Comparison of ENCODE assay signal across 9 cellular contexts in the genomic region with DNA sequence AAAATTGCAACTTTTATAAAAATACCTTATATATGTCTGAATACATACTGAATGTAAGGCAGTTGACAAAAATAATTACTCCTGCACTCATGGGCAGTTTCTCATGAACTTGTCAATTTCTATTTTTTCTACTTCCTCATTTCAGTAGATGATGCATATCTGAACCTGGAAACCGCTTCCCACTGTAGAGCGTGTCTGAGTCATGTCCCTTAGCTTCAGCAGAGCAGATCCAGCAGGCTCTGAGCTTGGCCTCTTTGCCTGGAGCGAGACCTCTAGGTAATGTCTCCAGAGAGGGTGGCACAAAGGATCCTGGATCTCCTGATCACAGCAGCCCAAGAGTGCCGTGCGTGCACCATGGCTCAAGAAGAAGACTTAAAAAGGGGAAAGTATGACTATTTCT. TPM values are rescaled to one million over a fixed set of nuclear protein-coding genes. Genes with fewer than 3 reads are reported as not detected.
DNase-seq lines count a peak whose midpoint lies in the region; ATAC-seq and TF ChIP-seq lines count a peak whose summit lies in the region.
"Not testable (repeated sequence)": the region's sequence is repeated elsewhere in the genome, so short reads cannot be mapped to it uniquely, and the experiment has no call there.
"Had no signal": no experiment of that assay in that cellular context is flagged by ENCODE, and none has a peak within 500 bp of the region (broad histone marks: within the 10 kb centered on the region; RNA-seq: fewer than 3 reads in every experiment).

No MANE protein-coding gene starts in this region.

- H3K27ac ChIP-seq in right cardiac atrium (ENCODE audit: low read length): not testable (repeated sequence)

- DNase-seq in ACHN: peak; percentile 3
- DNase-seq in GM20000 (ENCODE audit: low spot score): peak; percentile 29
- peak; percentile 49 for DNase-seq in NOMO-1 treated with DMSO at 0.1 percent for 48 hours (lab: John Stamatoyannopoulos, UW; ENCODE audit: unreplicated experiment)
- DNase-seq in activated CD4-positive, alpha-beta T cell treated with anti-CD3 and anti-CD28 coated beads, Interleukin-2, amount 10 ng/mL, durations not matched to agents 24 days and 14 days: peak; percentile 61
- not testable (repeated sequence) for DNase-seq in right cardiac atrium

- H3K4me3 ChIP-seq in right cardiac atrium (ENCODE audit: low read length): not testable (repeated sequence)

- H3K4me1 ChIP-seq in right cardiac atrium (ENCODE audit: control insufficient read depth, insufficient read depth, low read length): not testable (repeated sequence)

- WGBS in right cardiac atrium: 63% methylated on average over 5 of the region's 5 CpGs

- not testable (repeated sequence) for H3K4me3 Mint-ChIP-seq in activated CD4-positive, alpha-beta T cell treated with anti-CD3 and anti-CD28 coated beads, Interleukin-2, amount 10 ng/mL, durations not matched to agents 24 days and 14 days

- not testable (repeated sequence) for H3K4me1 Mint-ChIP-seq in activated CD4-positive, alpha-beta T cell treated with anti-CD3 and anti-CD28 coated beads, Interleukin-2, amount 10 ng/mL, durations not matched to agents 24 days and 14 days

- H3K27me3 ChIP-seq in right cardiac atrium (ENCODE audit: control insufficient read depth, insufficient read depth): not testable (repeated sequence)

- not testable (repeated sequence) for H3K9me3 Mint-ChIP-seq in activated CD4-positive, alpha-beta T cell treated with anti-CD3 and anti-CD28 coated beads, Interleukin-2, amount 10 ng/mL, durations not matched to agents 24 days and 14 days

- not testable (repeated sequence) for H3K27ac Mint-ChIP-seq in activated CD4-positive, alpha-beta T cell treated with anti-CD3 and anti-CD28 coated beads, Interleukin-2, amount 10 ng/mL, durations not matched to agents 24 days and 14 days

- H3K9me3 ChIP-seq in right cardiac atrium (ENCODE audit: control insufficient read depth, low read length): not testable (repeated sequence)

- intact Hi-C loops in activated CD4-positive, alpha-beta T cell treated with anti-CD3 and anti-CD28 coated beads, Interleukin-2, amount 10 ng/mL, durations not matched to agents 24 days and 14 days (cut with micrococcal nuclease); right cardiac atrium (cut with DNase I): not testable (repeated sequence)

- TF ChIP-seq CTCF in GM20000 (IDR thresholded peaks at IDR 0.05; ENCODE audit: extremely low read depth, missing control alignments): not testable (repeated sequence)

- in situ Hi-C loops in ACHN (cut with HindIII; ENCODE audit: low pct_ligation_motif_present, low pct_unique_long_range_greater_than_20kb, low sequenced_read_pairs): not testable (repeated sequence)

- not testable (repeated sequence) for H3K36me3 Mint-ChIP-seq in activated CD4-positive, alpha-beta T cell treated with anti-CD3 and anti-CD28 coated beads, Interleukin-2, amount 10 ng/mL, durations not matched to agents 24 days and 14 days (ENCODE audit: low read depth)

- H3K27me3 Mint-ChIP-seq in activated CD4-positive, alpha-beta T cell treated with anti-CD3 and anti-CD28 coated beads, Interleukin-2, amount 10 ng/mL, durations not matched to agents 24 days and 14 days: not testable (repeated sequence)

- ATAC-seq in GM18511 (IDR thresholded peaks at IDR 0.05; ENCODE audit: unreplicated experiment) (peak; percentile 99), HG02840 (IDR thresholded peaks at IDR 0.05; ENCODE audit: low FRiP score, unreplicated experiment) (peak; percentile 93), HG03432 (IDR thresholded peaks at IDR 0.05; ENCODE audit: unreplicated experiment) (peak; percentile 99), right cardiac atrium (peak; percentile 24 to 43)

RNA-seq across cellular contexts. Expression of gene CIDEA, which starts 54.0 kb away (rescaled TPM):
- not detected in 2 replicates for total RNA-seq in activated CD4-positive, alpha-beta T cell treated with anti-CD3 and anti-CD28 coated beads, Interleukin-2, amount 10 ng/mL, durations not matched to agents 24 days and 14 days
- 1 to 10 TPM in 1 of 4 donors, under 1 TPM in 3; 0.26 to 5.8 (median 0.68) TPM for total RNA-seq in right cardiac atrium
- 6.0 TPM for polyA plus RNA-seq in right cardiac atrium
- total RNA-seq: naive thymus-derived CD8-positive, alpha-beta T cell had no signal
- polyA plus RNA-seq: naive thymus-derived CD8-positive, alpha-beta T cell had no signal

Comparison
In these comparisons a context has a peak if more than half of its experiments do, and no peak if none do; other contexts are left out.
1. ATAC-seq: peak in every context shown above with its lines; median percentile 99 in GM18511; 99 in HG03432; 93 in HG02840; 34 in right cardiac atrium.